ENCODE assay signal across 29 cellular contexts in the genomic region with DNA sequence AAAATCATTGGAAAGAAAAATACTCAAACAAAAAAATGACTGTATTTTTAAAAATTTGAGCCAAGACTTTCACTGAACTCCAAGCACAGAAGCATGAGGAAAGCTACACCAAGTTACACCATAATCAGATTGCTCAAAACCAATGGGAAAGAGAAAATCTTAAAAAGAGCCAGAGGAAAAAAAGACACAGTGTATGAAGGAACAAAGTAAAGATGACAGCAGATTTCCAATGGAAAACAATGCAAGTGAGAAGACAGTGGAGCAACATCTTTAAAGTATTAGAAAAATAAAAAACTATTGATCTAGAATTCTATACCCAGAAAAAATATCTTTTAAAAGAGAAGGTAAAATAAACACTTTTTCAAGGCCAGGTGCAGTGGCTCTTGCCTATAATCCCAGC.
"Had no signal": no experiment of that assay in that cellular context is flagged by ENCODE, and none has a peak within 500 bp of the region (broad histone marks: within the 10 kb centered on the region; RNA-seq: fewer than 3 reads in every experiment).

No MANE protein-coding gene starts in this region.

- H3K27ac Mint-ChIP-seq: immature natural killer cell; naive thymus-derived CD8-positive, alpha-beta T cell; nephron; stimulated activated effector memory CD8-positive, alpha-beta T cell treated with anti-CD3 and anti-CD28 coated beads, Interleukin-12 subunit alpha, Interleukin-12 subunit beta, amount 100 ng/mL, for 72 hours; stimulated activated naive CD8-positive, alpha-beta T cell treated with anti-CD3 and anti-CD28 coated beads, Interleukin-15, Interleukin-2, amounts not matched to agents 100 ng/mL and 50 ng/mL, for 24 hours had no signal

- ATAC-seq: left colon; left lung; lower lobe of right lung; naive thymus-derived CD8-positive, alpha-beta T cell; pancreas; right cardiac atrium; stimulated activated effector memory CD8-positive, alpha-beta T cell treated with anti-CD3 and anti-CD28 coated beads, Interleukin-12 subunit alpha, Interleukin-12 subunit beta, amount 100 ng/mL, for 72 hours; upper lobe of right lung had no signal

- H3K36me3 ChIP-seq: left lung, lower lobe of right lung, pancreas, prostate gland, sigmoid colon, spleen, suprapubic skin, thoracic aorta, tibial artery, upper lobe of right lung had no signal

- H3K4me1 Mint-ChIP-seq: immature natural killer cell; naive thymus-derived CD8-positive, alpha-beta T cell; nephron; neural crest cell; stimulated activated effector memory CD8-positive, alpha-beta T cell treated with anti-CD3 and anti-CD28 coated beads, Interleukin-12 subunit alpha, Interleukin-12 subunit beta, amount 100 ng/mL, for 72 hours had no signal

- H3K4me3 Mint-ChIP-seq: immature natural killer cell; naive thymus-derived CD8-positive, alpha-beta T cell; nephron; neural crest cell; stimulated activated effector memory CD8-positive, alpha-beta T cell treated with anti-CD3 and anti-CD28 coated beads, Interleukin-12 subunit alpha, Interleukin-12 subunit beta, amount 100 ng/mL, for 72 hours; stimulated activated naive CD8-positive, alpha-beta T cell treated with anti-CD3 and anti-CD28 coated beads, Interleukin-15, Interleukin-2, amounts not matched to agents 100 ng/mL and 50 ng/mL, for 24 hours had no signal

- H3K4me1 ChIP-seq: left lung, lower lobe of right lung, pancreas, prostate gland, sigmoid colon, spleen, suprapubic skin, tibial artery, upper lobe of right lung had no signal

- H3K9me3 ChIP-seq: lower lobe of right lung, pancreas, prostate gland, suprapubic skin, upper lobe of right lung had no signal

- DNase-seq: hypothalamus; immature natural killer cell; kidney; left colon; left lung; lower lobe of right lung; mammary epithelial cell; mesenchymal stem cell; naive thymus-derived CD8-positive, alpha-beta T cell; nucleus accumbens; pancreas; posterior cingulate gyrus; retina; right cardiac atrium; sigmoid colon; small intestine; spleen; stimulated activated CD4-positive, alpha-beta T cell treated with anti-CD3 and anti-CD28 coated beads, Interleukin-4, amount 100 ng/mL, for 24 hours; stimulated activated naive CD4-positive, alpha-beta T cell; trophoblast cell; upper lobe of right lung had no signal

- H3K36me3 Mint-ChIP-seq: immature natural killer cell; stimulated activated effector memory CD8-positive, alpha-beta T cell treated with anti-CD3 and anti-CD28 coated beads, Interleukin-12 subunit alpha, Interleukin-12 subunit beta, amount 100 ng/mL, for 72 hours had no signal

- H3K27ac ChIP-seq: left lung, lower lobe of right lung, pancreas, prostate gland, sigmoid colon, spleen, suprapubic skin, thoracic aorta, tibial artery, upper lobe of right lung had no signal

- H3K4me3 ChIP-seq: left lung, lower lobe of right lung, pancreas, prostate gland, sigmoid colon, spleen, suprapubic skin, thoracic aorta, tibial artery, upper lobe of right lung had no signal
